ENCODE assay signal across 8 cellular contexts in the genomic region with DNA sequence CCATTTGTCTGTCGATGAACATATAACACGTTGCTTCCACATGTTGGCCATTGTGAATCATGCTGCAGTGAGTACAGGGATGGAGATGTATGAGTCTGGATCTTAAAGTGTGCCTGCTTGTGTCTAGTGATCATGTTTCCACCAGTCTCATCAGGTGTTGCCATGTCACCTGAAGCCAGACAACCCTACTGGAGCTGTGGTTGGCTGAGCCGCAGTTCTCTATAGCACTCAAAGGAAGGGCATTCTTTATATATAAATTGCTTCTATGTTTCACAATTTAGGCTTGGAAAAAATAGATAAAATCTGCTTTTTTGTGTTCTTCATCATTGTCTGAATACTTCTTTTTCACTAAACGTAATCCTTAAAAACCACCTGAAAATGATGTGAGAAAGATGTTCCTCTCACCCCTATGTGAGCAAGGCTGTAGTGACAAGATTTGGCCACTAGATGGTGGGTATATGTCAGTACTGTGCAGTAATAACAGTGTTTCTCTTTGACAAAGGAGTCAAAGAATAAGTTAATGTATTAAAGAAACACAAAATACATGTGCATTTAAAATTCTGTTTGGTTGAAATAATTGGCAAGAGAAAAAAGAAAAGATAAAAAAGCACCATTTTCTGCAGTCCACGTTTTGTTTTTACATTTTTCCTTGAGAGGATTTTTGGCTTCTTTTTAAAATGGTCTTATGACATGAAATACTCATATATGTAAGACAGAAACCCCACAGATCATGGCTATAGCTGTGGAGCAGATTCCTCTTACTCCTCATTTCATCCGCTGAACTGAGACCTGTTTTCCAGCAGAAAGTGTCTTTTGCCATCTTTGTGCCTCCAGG.
DNase-seq lines count a peak whose midpoint lies in the region; ATAC-seq and TF ChIP-seq lines count a peak whose summit lies in the region.

No MANE protein-coding gene starts in this region.

- H3K27me3 Mint-ChIP-seq in activated CD8-positive, alpha-beta T cell treated with anti-CD3 and anti-CD28 coated beads for 36 hours: no peaks in the 10 kb centered on the region
- peaks cover 4% of the 10 kb centered on the region for H3K27me3 Mint-ChIP-seq in nephron (ENCODE audit: low read depth)

- intact Hi-C loops in activated CD8-positive, alpha-beta T cell treated with anti-CD3 and anti-CD28 coated beads for 36 hours (cut with micrococcal nuclease): loop anchor here (2.0 kb wide), 1 partner anchor 583 kb away; no protein-coding TSS in a partner anchor

- H3K4me3 ChIP-seq in BJ (ENCODE audit: low read depth, low read length) (no peak overlapping the region), epithelial cell of proximal tubule (ENCODE audit: low read depth, low read length) (no peak overlapping the region), thoracic aorta (no peak overlapping the region)

- ATAC-seq in GM18861 (IDR thresholded peaks at IDR 0.05; ENCODE audit: unreplicated experiment) (peak; percentile 96), HG03064 (IDR thresholded peaks at IDR 0.05; ENCODE audit: low read depth, unreplicated experiment) (peak; percentile 71), thoracic aorta (ENCODE audit: insufficient number of reproducible peaks, low FRiP score, low read depth) (no peak)
- peak; percentile 87 for ATAC-seq in activated CD8-positive, alpha-beta T cell treated with anti-CD3 and anti-CD28 coated beads for 36 hours

- H3K9me3 ChIP-seq in thoracic aorta: no peaks in the 10 kb centered on the region

- H3K27ac Mint-ChIP-seq in activated CD8-positive, alpha-beta T cell treated with anti-CD3 and anti-CD28 coated beads for 36 hours: no peak overlapping the region
- no peak overlapping the region for H3K27ac Mint-ChIP-seq in nephron

- H3K4me3 Mint-ChIP-seq in activated CD8-positive, alpha-beta T cell treated with anti-CD3 and anti-CD28 coated beads for 36 hours: no peak overlapping the region
- no peak overlapping the region for H3K4me3 Mint-ChIP-seq in nephron

- H3K36me3 ChIP-seq in BJ (ENCODE audit: control insufficient read depth, insufficient read depth, low read length) (no peaks in the 10 kb centered on the region), thoracic aorta (no peaks in the 10 kb centered on the region)

- DNase-seq in BJ (ENCODE audit: low read depth): peak; percentile 2
- DNase-seq in NCI-H460 (ENCODE audit: extremely low read depth, low read depth): peak; percentile 26
- peak; percentile 71 for DNase-seq in activated CD8-positive, alpha-beta T cell treated with anti-CD3 and anti-CD28 coated beads for 36 hours
- DNase-seq in epithelial cell of proximal tubule (ENCODE audit: low read depth): no peak
- peak; percentile 10 for DNase-seq in thoracic aorta (ENCODE audit: low spot score)

- TF ChIP-seq CTCF in BJ (IDR thresholded peaks at IDR 0.05; ENCODE audit: insufficient read depth, low read depth, low read length) (peak; percentile 86), epithelial cell of proximal tubule (conservative IDR thresholded peaks at IDR 0.05; ENCODE audit: low read depth, low read length) (peak; percentile 96), nephron (IDR thresholded peaks at IDR 0.05; ENCODE audit: unreplicated experiment in 3 of 3) (peak; percentile 84 to 95 (median 94)), thoracic aorta (IDR thresholded peaks at IDR 0.05) (peak; percentile 88)
- peak; percentile 93 for TF ChIP-seq CTCF in activated CD8-positive, alpha-beta T cell treated with anti-CD3 and anti-CD28 coated beads for 36 hours (IDR thresholded peaks at IDR 0.05)

- POLR2A ChIA-PET in BJ (lab: Charles Lee): no interaction called here
- POLR2A ChIA-PET in activated CD8-positive, alpha-beta T cell treated with anti-CD3 and anti-CD28 coated beads for 36 hours (lab: Charles Lee): no interaction called here

- H3K4me1 Mint-ChIP-seq in activated CD8-positive, alpha-beta T cell treated with anti-CD3 and anti-CD28 coated beads for 36 hours (ENCODE audit: low read depth): peaks cover 3% of the 10 kb centered on the region
- H3K4me1 Mint-ChIP-seq in nephron: no peaks in the 10 kb centered on the region

- H3K4me1 ChIP-seq in thoracic aorta (ENCODE audit: control insufficient read depth in 1 of 2, low read depth in 2 of 2): no peaks in the 10 kb centered on the region

- H3K27me3 ChIP-seq in BJ (ENCODE audit: control insufficient read depth, insufficient read depth, low read length) (no peaks in the 10 kb centered on the region), thoracic aorta (replicated peaks; ENCODE audit: insufficient read depth) (no peaks in the 10 kb centered on the region)

- peaks cover 4% of the 10 kb centered on the region for H3K9me3 Mint-ChIP-seq in activated CD8-positive, alpha-beta T cell treated with anti-CD3 and anti-CD28 coated beads for 36 hours
- H3K9me3 Mint-ChIP-seq in nephron: peaks cover 15% of the 10 kb centered on the region

- CTCF ChIA-PET in BJ (lab: Yijun Ruan, JAX): no interaction called here
- CTCF ChIA-PET in activated CD8-positive, alpha-beta T cell treated with anti-CD3 and anti-CD28 coated beads for 36 hours (lab: Charles Lee): interaction anchor here (0.7 to 1.2 kb wide), 3 partner anchors 113 to 583 kb away, joined by 3 read pairs; no protein-coding TSS in a partner anchor

- peaks cover 3% of the 10 kb centered on the region for H3K36me3 Mint-ChIP-seq in activated CD8-positive, alpha-beta T cell treated with anti-CD3 and anti-CD28 coated beads for 36 hours (ENCODE audit: low read depth)
- peaks cover 6% of the 10 kb centered on the region for H3K36me3 Mint-ChIP-seq in nephron (ENCODE audit: low read depth)

- no peak overlapping the region for H3K27ac ChIP-seq in thoracic aorta
